Comparison of ENCODE assay signal across 24 cellular contexts in genomic region chr14:89227490-89227834, GRCh38.
DNase-seq lines count a peak whose midpoint lies in the region; ATAC-seq and TF ChIP-seq lines count a peak whose summit lies in the region.
"Had no signal": no experiment of that assay in that cellular context is flagged by ENCODE, and none has a peak within 500 bp of the region (broad histone marks: within the 10 kb centered on the region; RNA-seq: fewer than 3 reads in every experiment).

No MANE protein-coding gene starts in this region.

- H3K4me1 Mint-ChIP-seq in brain = peaks cover 55% of the 10 kb centered on the region
- H3K4me1 Mint-ChIP-seq in H9 = peaks cover 21 to 46% of the 10 kb centered on the region in 2 experiments

- H3K23ac ChIP-seq in H9 (ENCODE audit: insufficient read length, low read depth, low read length) = no peak overlapping the region

- no peaks in the 10 kb centered on the region for H3K27me3 ChIP-seq in H9 (ENCODE audit: insufficient read depth, low read length)
- H3K27me3 ChIP-seq: esophagus muscularis mucosa, SJSA1, transverse colon had no signal

- no peak overlapping the region for H2BK5ac ChIP-seq in H9 (ENCODE audit: insufficient read length, low read length)

- H4K5ac ChIP-seq in H9 (ENCODE audit: insufficient read length, low read depth, low read length) = no peak overlapping the region

- no peak overlapping the region for H3K18ac ChIP-seq in H9 (ENCODE audit: insufficient read length, low read depth, low read length)

- no peak for TF ChIP-seq CTCF in AG09309 (IDR thresholded peaks at IDR 0.05; ENCODE audit: control insufficient read depth, insufficient read depth, low read depth, low read length, missing control alignments)
- no peak for TF ChIP-seq CTCF in brain (conservative IDR thresholded peaks at IDR 0.05)
- no peak for TF ChIP-seq CTCF in H9 (conservative IDR thresholded peaks at IDR 0.05)

- peak overlapping the region in 3 of 5 experiments; percentile 51 to 77 (median 53) for H3K27ac Mint-ChIP-seq in brain
- H3K27ac Mint-ChIP-seq in H9 = no peak overlapping the region
- H3K27ac Mint-ChIP-seq: activated CD4-positive, alpha-beta memory T cell treated with anti-CD3 and anti-CD28 coated beads for 36 hours; activated naive CD4-positive, alpha-beta T cell treated with anti-CD3 and anti-CD28 coated beads, Interleukin-2, amount 10 ng/mL, durations not matched to agents 7 days and 5 days; CD8-positive, alpha-beta T cell; T-helper 1 cell treated with Interleukin-12 subunit alpha and Interleukin-12 subunit beta and Interleukin-4 antibody, amounts not matched to agents 30 μg/mL and 1 μg/mL, for 36 hours had no signal

- H4K8ac ChIP-seq in H9 (replicated peaks; ENCODE audit: insufficient read length, low read depth, low read length) = no peak overlapping the region

- no peaks in the 10 kb centered on the region for H3K9me3 Mint-ChIP-seq in brain
- no peaks in the 10 kb centered on the region for H3K9me3 Mint-ChIP-seq in H9
- H3K9me3 Mint-ChIP-seq: activated CD4-positive, alpha-beta memory T cell treated with anti-CD3 and anti-CD28 coated beads for 36 hours; activated naive CD4-positive, alpha-beta T cell treated with anti-CD3 and anti-CD28 coated beads, Interleukin-2, amount 10 ng/mL, durations not matched to agents 7 days and 5 days; CD8-positive, alpha-beta T cell; mesothelial cell of epicardium; T-helper 1 cell treated with Interleukin-12 subunit alpha and Interleukin-12 subunit beta and Interleukin-4 antibody, amounts not matched to agents 30 μg/mL and 1 μg/mL, for 36 hours had no signal

- H2BK120ac ChIP-seq in H9 (ENCODE audit: low read depth, low read length, poor library complexity, severe bottlenecking) = no peak overlapping the region

- no peak overlapping the region for H3T11ph ChIP-seq in H9 (ENCODE audit: low read length)

- H2BK15ac ChIP-seq in H9 (ENCODE audit: low read depth, low read length) = no peak overlapping the region

- ATAC-seq in HG02870 (IDR thresholded peaks at IDR 0.05; ENCODE audit: unreplicated experiment) (no peak), GM21515 (IDR thresholded peaks at IDR 0.05; ENCODE audit: unreplicated experiment) (no peak)
- ATAC-seq: CD8-positive, alpha-beta T cell had no signal

- no peak overlapping the region for H4K91ac ChIP-seq in H9 (ENCODE audit: insufficient read length, low read depth, low read length)

- H2BK12ac ChIP-seq in H9 (ENCODE audit: insufficient read length, low read depth, low read length) = no peak overlapping the region

- H3K27me3 Mint-ChIP-seq in brain (no peaks in the 10 kb centered on the region), H9 (ENCODE audit: low read depth) (no peaks in the 10 kb centered on the region)
- H3K27me3 Mint-ChIP-seq: activated CD4-positive, alpha-beta memory T cell treated with anti-CD3 and anti-CD28 coated beads for 36 hours; activated naive CD4-positive, alpha-beta T cell treated with anti-CD3 and anti-CD28 coated beads, Interleukin-2, amount 10 ng/mL, durations not matched to agents 7 days and 5 days had no signal

- no peak overlapping the region for H3K27ac ChIP-seq in H9 (ENCODE audit: insufficient read length, low read depth, low read length)
- H3K27ac ChIP-seq: KMS-11, SJSA1, transverse colon had no signal

- no peaks in the 10 kb centered on the region; the same call in 1 of the 2 replicates for H3K4me1 ChIP-seq in H9 (ENCODE audit: insufficient read depth, low read length)

- H3K14ac ChIP-seq in H9 (ENCODE audit: insufficient read depth, low read length) = no peak overlapping the region

- H3K9me3 ChIP-seq in H9 (ENCODE audit: control insufficient read depth, low read depth, low read length) = no peaks in the 10 kb centered on the region
- H3K9me3 ChIP-seq: esophagus muscularis mucosa, SJSA1, transverse colon had no signal

- no peak overlapping the region for H3K4ac ChIP-seq in H9 (ENCODE audit: low read depth, low read length)

- DNase-seq in AG09309 (ENCODE audit: low read depth) (peak; percentile 14), Daoy (ENCODE audit: low read depth) (peak; percentile 30), renal cortical epithelial cell (ENCODE audit: low read depth) (peak; percentile 18), nucleus accumbens (lab: John Stamatoyannopoulos, UW) (no peak), H9 (no peak)
- DNase-seq: activated CD4-positive, alpha-beta memory T cell treated with anti-CD3 and anti-CD28 coated beads for 36 hours; activated naive CD4-positive, alpha-beta T cell treated with anti-CD3 and anti-CD28 coated beads, Interleukin-2, amount 10 ng/mL, durations not matched to agents 7 days and 5 days; CD8-positive, alpha-beta T cell; DMS53; left colon; MV-4-11; NCI-H1694; NCI-H2171; NCI-H526 treated with DMSO at 0.1 percent for 48 hours; posterior cingulate gyrus; transverse colon had no signal

- WGBS in H9 (ENCODE audit: extremely low coverage, insufficient read length, low lambda C conversion rate) = no CpG with 5 or more reads among the region's 8 CpGs

- H4K20me1 ChIP-seq in H9 (ENCODE audit: control insufficient read depth, insufficient read depth, insufficient read length) = no peaks in the 10 kb centered on the region

- H3K4me3 Mint-ChIP-seq in brain (no peak overlapping the region), H9 (no peak overlapping the region)
- H3K4me3 Mint-ChIP-seq: activated CD4-positive, alpha-beta memory T cell treated with anti-CD3 and anti-CD28 coated beads for 36 hours; activated naive CD4-positive, alpha-beta T cell treated with anti-CD3 and anti-CD28 coated beads, Interleukin-2, amount 10 ng/mL, durations not matched to agents 7 days and 5 days; CD8-positive, alpha-beta T cell; mesothelial cell of epicardium; T-helper 1 cell treated with Interleukin-12 subunit alpha and Interleukin-12 subunit beta and Interleukin-4 antibody, amounts not matched to agents 30 μg/mL and 1 μg/mL, for 36 hours had no signal

- H3K36me3 Mint-ChIP-seq in brain = peaks cover 8% of the 10 kb centered on the region
- H3K36me3 Mint-ChIP-seq in H9 (ENCODE audit: insufficient read depth in 1 of 3, low read depth in 3 of 3) = peaks cover 0 to 15% (median 3%) of the 10 kb centered on the region in 3 experiments; a peak in 5 of 7 replicates

- H2AFZ ChIP-seq in H9 (ENCODE audit: low read length) = no peak overlapping the region

- no peaks in the 10 kb centered on the region for H3K23me2 ChIP-seq in H9 (ENCODE audit: insufficient read length, low read depth, low read length, poor library complexity, severe bottlenecking)

- no peak overlapping the region for H3K4me3 ChIP-seq in AG09309 (ENCODE audit: control insufficient read depth, low read depth, low read length)
- H3K4me3 ChIP-seq: esophagus muscularis mucosa, SJSA1, transverse colon had no signal

- H3K9ac ChIP-seq in H9 (ENCODE audit: extremely low read depth, insufficient read length, low read length) = no peak overlapping the region
- H3K9ac ChIP-seq: KMS-11 had no signal

- H3K79me2 ChIP-seq in H9 (ENCODE audit: insufficient read depth, low read length) = peaks cover 3% of the 10 kb centered on the region; the same call in 1 of the 2 replicates

- H3K79me1 ChIP-seq in H9 (ENCODE audit: insufficient read depth, low read depth, low read length, poor library complexity, severe bottlenecking) = peaks cover 9% of the 10 kb centered on the region

- no peak overlapping the region for H2BK20ac ChIP-seq in H9 (ENCODE audit: low read depth, low read length, poor library complexity, severe bottlenecking)

- H3K56ac ChIP-seq in H9 (ENCODE audit: insufficient read length, low read depth, low read length) = no peak overlapping the region

- no peak overlapping the region for H3K4me2 ChIP-seq in H9 (ENCODE audit: insufficient read depth, insufficient read length, low read length)
- H3K4me2 ChIP-seq: KMS-11 had no signal

- no peak overlapping the region for H2AK5ac ChIP-seq in H9 (ENCODE audit: insufficient read length, low read length)

Comparison
In these comparisons a context has a peak if more than half of its experiments do, and no peak if none do; other contexts are left out.
1. DNase-seq: peak in AG09309 (single experiment), Daoy (single experiment) and renal cortical epithelial cell (single experiment); none in nucleus accumbens (0 of 56) and H9 (single experiment).
2. H3K27ac Mint-ChIP-seq: peak in brain (3 of 5); none in H9 (0 of 3).